9 cellular contexts compared by ENCODE assay signal in genomic region chr2:62660582-62661262, GRCh38. TPM values are rescaled to one million over a fixed set of nuclear protein-coding genes. Genes with fewer than 3 reads are reported as not detected.
DNase-seq lines count a peak whose midpoint lies in the region; ATAC-seq, FAIRE-seq and TF ChIP-seq lines count a peak whose summit lies in the region.
"Had no signal": no experiment of that assay in that cellular context is flagged by ENCODE, and none has a peak within 500 bp of the region (broad histone marks: within the 10 kb centered on the region; RNA-seq: fewer than 3 reads in every experiment).

No MANE protein-coding gene starts in this region.

- FAIRE-seq in urothelium cell line (lab: Jason Lieb, UNC), result peak; percentile 94
- FAIRE-seq: small intestine had no signal

- peak overlapping the region; percentile 55; the same call in 1 of the 2 replicates for H3K27ac ChIP-seq in RWPE1
- H3K27ac ChIP-seq in foreskin keratinocyte, result peak overlapping the region; percentile 0

- no peaks in the 10 kb centered on the region for H3K27me3 ChIP-seq in foreskin keratinocyte

- ATAC-seq in GM21390 (IDR thresholded peaks at IDR 0.05; ENCODE audit: unreplicated experiment), result peak; percentile 29
- peak; percentile 69 for ATAC-seq in foreskin keratinocyte
- ATAC-seq in HG02678 (IDR thresholded peaks at IDR 0.05; ENCODE audit: unreplicated experiment), result no peak

- POLR2A ChIA-PET in RWPE1 (lab: Yijun Ruan, JAX; ENCODE audit: low non-redundant PET), result no interaction called here

- DNase-seq in RWPE1 (ENCODE audit: low spot score) (peak; percentile 65), foreskin keratinocyte (peak; percentile 74 to 88), urothelium cell line (ENCODE audit: low spot score) (peak; percentile 67), ACHN (no peak)
- DNase-seq in effector CD4-positive, alpha-beta T cell, result no peak
- DNase-seq: T-helper 9 cell had no signal

- CTCF ChIA-PET in RWPE1 (lab: Yijun Ruan, JAX), result interaction anchor here (0.6 kb wide), 1 partner anchor 104 kb away, joined by 3 read pairs; no protein-coding TSS in a partner anchor

- H3K4me1 ChIP-seq in foreskin keratinocyte, result peaks cover 37% of the 10 kb centered on the region

- in situ Hi-C loops in ACHN (cut with HindIII; ENCODE audit: low pct_ligation_motif_present, low pct_unique_long_range_greater_than_20kb, low sequenced_read_pairs), result no loop called here

- TF ChIP-seq CTCF in RWPE1 (conservative IDR thresholded peaks at IDR 0.05; ENCODE audit: low read depth), result no peak
- TF ChIP-seq CTCF in foreskin keratinocyte (conservative IDR thresholded peaks at IDR 0.05), result no peak

RNA-seq across cellular contexts. Expression of gene EHBP1, which starts 44.8 kb away (rescaled TPM):
- total RNA-seq in foreskin keratinocyte, result 59.1 and 64.5 TPM in 2 replicates
- 10.0 and 13.4 TPM in 2 replicates for polyA plus RNA-seq in foreskin keratinocyte

Comparison
In these comparisons a context has a peak if more than half of its experiments do, and no peak if none do; other contexts are left out.
1. DNase-seq: peak in RWPE1 (single experiment), foreskin keratinocyte (2 of 2) and urothelium cell line (single experiment); none in ACHN (single experiment) and effector CD4-positive, alpha-beta T cell (single experiment).